26 cellular contexts compared by ENCODE assay signal in genomic region chr16:46702030-46702429, GRCh38. TPM values are rescaled to one million over a fixed set of nuclear protein-coding genes. Genes with fewer than 3 reads are reported as not detected.
"Had no signal": no experiment of that assay in that cellular context is flagged by ENCODE, and none has a peak within 500 bp of the region (broad histone marks: within the 10 kb centered on the region; RNA-seq: fewer than 3 reads in every experiment).

No MANE protein-coding gene starts in this region.

- ATAC-seq: naive thymus-derived CD8-positive, alpha-beta T cell; pancreas; right cardiac atrium; right lobe of liver; stimulated activated memory B cell treated with anti-CD40 and anti-IgM and Interleukin-4, amounts not matched to agents 10 μg/mL and 1 μg/mL and 100 μg/mL, for 72 hours; stimulated activated naive CD8-positive, alpha-beta T cell treated with anti-CD3 and anti-CD28 coated beads, Interleukin-15, amount 100 ng/mL, for 72 hours; stimulated activated naive CD8-positive, alpha-beta T cell treated with anti-CD3 and anti-CD28 coated beads, Interleukin-15, Interleukin-2, amounts not matched to agents 100 U/mL and 50 U/mL, for 24 hours; upper lobe of right lung had no signal

- FAIRE-seq: pancreas, small intestine had no signal

- H3K27me3 Mint-ChIP-seq: naive thymus-derived CD8-positive, alpha-beta T cell; natural killer cell treated with Interleukin-12 subunit alpha and Interleukin-12 subunit beta and Interleukin-15 and Interleukin-18, amount 100 ng/mL, for 72 hours; stimulated activated memory B cell treated with anti-CD40 and anti-IgM and Interleukin-4, amounts not matched to agents 10 μg/mL and 1 μg/mL and 100 μg/mL, for 72 hours; stimulated activated naive CD8-positive, alpha-beta T cell treated with anti-CD3 and anti-CD28 coated beads, Interleukin-15, amount 100 ng/mL, for 72 hours; type B pancreatic cell had no signal

- H3K4me1 Mint-ChIP-seq: naive thymus-derived CD8-positive, alpha-beta T cell; nephron progenitor cell; neural crest cell; stimulated activated memory B cell treated with anti-CD40 and anti-IgM and Interleukin-4, amounts not matched to agents 10 μg/mL and 1 μg/mL and 100 μg/mL, for 72 hours; stimulated activated naive CD8-positive, alpha-beta T cell treated with anti-CD3 and anti-CD28 coated beads, Interleukin-15, amount 100 ng/mL, for 72 hours had no signal

- H3K9me3 Mint-ChIP-seq: naive thymus-derived CD8-positive, alpha-beta T cell; natural killer cell treated with Interleukin-12 subunit alpha and Interleukin-12 subunit beta and Interleukin-15 and Interleukin-18, amount 100 ng/mL, for 72 hours; nephron progenitor cell; neural crest cell; stimulated activated memory B cell treated with anti-CD40 and anti-IgM and Interleukin-4, amounts not matched to agents 10 μg/mL and 1 μg/mL and 100 μg/mL, for 72 hours; stimulated activated naive CD8-positive, alpha-beta T cell treated with anti-CD3 and anti-CD28 coated beads, Interleukin-15, amount 100 ng/mL, for 72 hours; type B pancreatic cell had no signal

- H3K36me3 Mint-ChIP-seq: natural killer cell treated with Interleukin-12 subunit alpha and Interleukin-12 subunit beta and Interleukin-15 and Interleukin-18, amount 100 ng/mL, for 72 hours had no signal

- DNase-seq: naive thymus-derived CD8-positive, alpha-beta T cell; nephron progenitor cell; nucleus accumbens; pancreas; retina; right cardiac atrium; right lobe of liver; sigmoid colon; small intestine; stimulated activated CD4-positive, alpha-beta T cell treated with anti-CD3 and anti-CD28 coated beads, Interleukin-15, amount 100 ng/mL, for 24 hours; stimulated activated CD4-positive, alpha-beta T cell treated with anti-CD3 and anti-CD28 coated beads, Interleukin-2, amount 100 ng/mL, for 24 hours; stimulated activated CD4-positive, alpha-beta T cell treated with anti-CD3 and anti-CD28 coated beads, Interleukin-2, amount 100 ng/mL, for 48 hours; stimulated activated CD4-positive, alpha-beta T cell treated with anti-CD3 and anti-CD28 coated beads, Interleukin-4, amount 100 ng/mL, for 24 hours; stimulated activated naive CD4-positive, alpha-beta T cell; stimulated activated naive CD8-positive, alpha-beta T cell treated with anti-CD3 and anti-CD28 coated beads, Interleukin-15, amount 100 ng/mL, for 72 hours; stimulated activated naive CD8-positive, alpha-beta T cell treated with anti-CD3 and anti-CD28 coated beads, Interleukin-15, Interleukin-2, amounts not matched to agents 100 U/mL and 50 U/mL, for 24 hours; substantia nigra; testis; tibial artery; transverse colon; upper lobe of right lung; uterus had no signal

- H3K4me3 Mint-ChIP-seq: naive thymus-derived CD8-positive, alpha-beta T cell; natural killer cell treated with Interleukin-12 subunit alpha and Interleukin-12 subunit beta and Interleukin-15 and Interleukin-18, amount 100 ng/mL, for 72 hours; nephron progenitor cell; neural crest cell; stimulated activated memory B cell treated with anti-CD40 and anti-IgM and Interleukin-4, amounts not matched to agents 10 μg/mL and 1 μg/mL and 100 μg/mL, for 72 hours; stimulated activated naive CD8-positive, alpha-beta T cell treated with anti-CD3 and anti-CD28 coated beads, Interleukin-15, amount 100 ng/mL, for 72 hours; type B pancreatic cell had no signal

- H3K27ac Mint-ChIP-seq: naive thymus-derived CD8-positive, alpha-beta T cell; natural killer cell treated with Interleukin-12 subunit alpha and Interleukin-12 subunit beta and Interleukin-15 and Interleukin-18, amount 100 ng/mL, for 72 hours; nephron progenitor cell; stimulated activated memory B cell treated with anti-CD40 and anti-IgM and Interleukin-4, amounts not matched to agents 10 μg/mL and 1 μg/mL and 100 μg/mL, for 72 hours; stimulated activated naive CD8-positive, alpha-beta T cell treated with anti-CD3 and anti-CD28 coated beads, Interleukin-15, amount 100 ng/mL, for 72 hours; type B pancreatic cell had no signal

RNA-seq across cellular contexts. Expression of gene MYLK3, which starts 46.1 kb away (rescaled TPM):
- total RNA-seq: transverse colon had no signal
